19 cellular contexts compared by ENCODE assay signal in genomic region chr19:4025317-4025716, GRCh38. TPM values are rescaled to one million over a fixed set of nuclear protein-coding genes. Genes with fewer than 3 reads are reported as not detected.
DNase-seq lines count a peak whose midpoint lies in the region; ATAC-seq, FAIRE-seq and TF ChIP-seq lines count a peak whose summit lies in the region.
"Had no signal": no experiment of that assay in that cellular context is flagged by ENCODE, and none has a peak within 500 bp of the region (broad histone marks: within the 10 kb centered on the region; RNA-seq: fewer than 3 reads in every experiment).

No MANE protein-coding gene starts in this region.

- no peak for TF ChIP-seq EP300 in esophagus muscularis mucosa (IDR thresholded peaks at IDR 0.05)

- no peak overlapping the region for H3K4me3 Mint-ChIP-seq in T-helper 17 cell
- H3K4me3 Mint-ChIP-seq in glutamatergic neuron (ENCODE audit: unreplicated experiment): no peak overlapping the region
- H3K4me3 Mint-ChIP-seq in WTC11: no peak overlapping the region
- H3K4me3 Mint-ChIP-seq: CD4-positive, alpha-beta memory T cell; GM23338; H9 had no signal

- no peak for TF ChIP-seq POLR2A in esophagus muscularis mucosa (IDR thresholded peaks at IDR 0.05; ENCODE audit: low read depth)

- H3K9me3 Mint-ChIP-seq in glutamatergic neuron (ENCODE audit: unreplicated experiment) (peaks cover under 1% of the 10 kb centered on the region), WTC11 (no peaks in the 10 kb centered on the region)
- H3K9me3 Mint-ChIP-seq: GM23338, H9 had no signal

- H3K4me3 ChIP-seq in GM06990 (replicated peaks; ENCODE audit: low read depth, low read length): no peak overlapping the region
- no peak overlapping the region for H3K4me3 ChIP-seq in kidney (ENCODE audit: low read length in 2 of 2)
- H3K4me3 ChIP-seq in osteoblast (ENCODE audit: insufficient read depth, low read length): no peak overlapping the region
- H3K4me3 ChIP-seq in esophagus muscularis mucosa: no peak overlapping the region
- H3K4me3 ChIP-seq: GM23338 had no signal

- H3K27me3 ChIP-seq in GM06990 (replicated peaks; ENCODE audit: control insufficient read depth, insufficient read depth, low read length) (no peaks in the 10 kb centered on the region), osteoblast (ENCODE audit: insufficient read depth, low read length) (no peaks in the 10 kb centered on the region), esophagus muscularis mucosa (no peaks in the 10 kb centered on the region)

- H3K4me2 ChIP-seq in osteoblast (ENCODE audit: insufficient read depth, low read length): no peak overlapping the region
- H3K4me2 ChIP-seq: GM23338 had no signal

- peaks cover 0 to 5% of the 10 kb centered on the region in 2 donors for H3K4me1 ChIP-seq in kidney (ENCODE audit: control insufficient read depth in 1 of 2, insufficient read depth in 1 of 2, low read depth in 1 of 2, low read length in 2 of 2)
- no peaks in the 10 kb centered on the region for H3K4me1 ChIP-seq in osteoblast (ENCODE audit: insufficient read depth, low read length)
- peaks cover 3 to 22% (median 4%) of the 10 kb centered on the region in 4 donors for H3K4me1 ChIP-seq in esophagus muscularis mucosa

- no peak for ATAC-seq in T-helper 17 cell
- no peak for ATAC-seq in WTC11
- ATAC-seq: GM23338, HCT116 had no signal

- POLR2A ChIA-PET in WTC11 (lab: Charles Lee): no interaction called here

- H3K36me3 Mint-ChIP-seq in T-helper 17 cell (ENCODE audit: low read depth) (no peaks in the 10 kb centered on the region), glutamatergic neuron (ENCODE audit: unreplicated experiment) (no peaks in the 10 kb centered on the region), WTC11 (peaks cover 29% of the 10 kb centered on the region)

- in situ Hi-C loops in GM13977 (cut with MboI; ENCODE audit: low pct_unique_long_range_greater_than_20kb, low sequenced_read_pairs, unreplicated experiment): no loop called here

- TF ChIP-seq CTCF in GM06990 (IDR thresholded peaks at IDR 0.05; ENCODE audit: insufficient read depth, low read length, poor library complexity, severe bottlenecking) (no peak), kidney (IDR thresholded peaks at IDR 0.05; ENCODE audit: borderline replicate concordance, extremely low read depth, insufficient read depth) (no peak), osteoblast (IDR thresholded peaks at IDR 0.05; ENCODE audit: extremely low read depth, low read depth, low read length) (no peak), esophagus muscularis mucosa (IDR thresholded peaks at IDR 0.05) (no peak), glutamatergic neuron (IDR thresholded peaks at IDR 0.05; ENCODE audit: partially characterized antibody, unreplicated experiment) (no peak), GM13977 (IDR thresholded peaks at IDR 0.05; ENCODE audit: extremely low read depth, insufficient read depth, missing control alignments) (no peak), WTC11 (IDR thresholded peaks at IDR 0.05) (no peak)

- no peaks in the 10 kb centered on the region for H3K27me3 Mint-ChIP-seq in T-helper 17 cell
- H3K27me3 Mint-ChIP-seq in glutamatergic neuron (ENCODE audit: unreplicated experiment): peaks cover 2% of the 10 kb centered on the region
- H3K27me3 Mint-ChIP-seq in WTC11 (ENCODE audit: low read depth): no peaks in the 10 kb centered on the region
- H3K27me3 Mint-ChIP-seq: CD4-positive, alpha-beta memory T cell had no signal

- CTCF ChIA-PET in WTC11 (lab: Charles Lee): interaction anchor here (0.6 kb wide), 1 partner anchor 104 kb away, joined by 3 read pairs; no protein-coding TSS in a partner anchor

- no peak overlapping the region for H3K9ac ChIP-seq in kidney (ENCODE audit: low read length in 2 of 2)

- H3K36me3 ChIP-seq in GM06990 (ENCODE audit: control insufficient read depth, insufficient read depth, low read length) (peaks cover 16% of the 10 kb centered on the region), kidney (ENCODE audit: control insufficient read depth in 1 of 2, insufficient read depth in 2 of 2, low read length in 2 of 2) (peaks cover 0 to 3% of the 10 kb centered on the region in 2 donors), osteoblast (ENCODE audit: insufficient read depth, low read length) (peaks cover 9% of the 10 kb centered on the region), esophagus muscularis mucosa (peaks cover 34 to 68% (median 53%) of the 10 kb centered on the region in 4 donors)

- peaks cover 9% of the 10 kb centered on the region for H4K20me1 ChIP-seq in osteoblast (ENCODE audit: insufficient read depth, low read length)

- 62% methylated on average over 5 of the region's 11 CpGs for WGBS in esophagus muscularis mucosa

- intact Hi-C loops in kidney (cut with DNase I) (no loop called here), esophagus muscularis mucosa (cut with DNase I) (no loop called here)

- H3K27ac Mint-ChIP-seq in T-helper 17 cell: peak overlapping the region; percentile 51
- H3K27ac Mint-ChIP-seq in glutamatergic neuron (ENCODE audit: unreplicated experiment): no peak overlapping the region
- H3K27ac Mint-ChIP-seq in WTC11: no peak overlapping the region
- H3K27ac Mint-ChIP-seq: CD4-positive, alpha-beta memory T cell; GM23338; H9 had no signal

- peaks cover 30% of the 10 kb centered on the region for H3K79me2 ChIP-seq in osteoblast (ENCODE audit: insufficient read depth, low read length)

- no peak overlapping the region for H2AFZ ChIP-seq in osteoblast (ENCODE audit: low read length)
- H2AFZ ChIP-seq: GM23338 had no signal

- no peak overlapping the region for H3K27ac ChIP-seq in kidney (ENCODE audit: low read depth in 2 of 2, low read length in 2 of 2)
- H3K27ac ChIP-seq in osteoblast (ENCODE audit: low read depth, low read length): no peak overlapping the region
- H3K27ac ChIP-seq in esophagus muscularis mucosa (replicated peaks in 1 of 4): no peak overlapping the region

- H3K9me3 ChIP-seq in T-helper 17 cell (ENCODE audit: control insufficient read depth, low read length, poor library complexity, severe bottlenecking) (no peaks in the 10 kb centered on the region), kidney (ENCODE audit: control insufficient read depth in 1 of 2, low read length in 2 of 2) (no peaks in the 10 kb centered on the region), osteoblast (ENCODE audit: low read depth, low read length) (no peaks in the 10 kb centered on the region), esophagus muscularis mucosa (no peaks in the 10 kb centered on the region)

- peaks cover 2% of the 10 kb centered on the region for H3K4me1 Mint-ChIP-seq in T-helper 17 cell
- peaks cover 1% of the 10 kb centered on the region for H3K4me1 Mint-ChIP-seq in glutamatergic neuron (ENCODE audit: low read depth, unreplicated experiment)
- H3K4me1 Mint-ChIP-seq in WTC11: no peaks in the 10 kb centered on the region
- H3K4me1 Mint-ChIP-seq: GM23338, H9 had no signal

- FAIRE-seq in kidney (lab: Jason Lieb, UNC): no peak
- FAIRE-seq: GM12892 had no signal

- DNase-seq in GM06990 (ENCODE audit: extremely low read depth, insufficient read length) (peak; percentile 4), T-helper 17 cell (no peak), kidney (peak; percentile 62), osteoblast (ENCODE audit: insufficient read length, low spot score, missing footprints) (peak; percentile 83), esophagus muscularis mucosa (ENCODE audit: extremely low spot score) (no peak), glutamatergic neuron (no peak), GM13977 (ENCODE audit: low spot score) (no peak), WTC11 (ENCODE audit: low spot score) (no peak)
- DNase-seq: C1 segment of cervical spinal cord; Calu3; CD4-positive, alpha-beta memory T cell; COR-L47; DMS53; DMS79 treated with DMSO at 0.1 percent for 48 hours; GF-D8; H9 had no signal

TF ChIP-seq in WTC11, 78 proteins besides CTCF, POLR2A, EP300 and RAD21 (continues in another document):
- TF ChIP-seq, protein P1, sequence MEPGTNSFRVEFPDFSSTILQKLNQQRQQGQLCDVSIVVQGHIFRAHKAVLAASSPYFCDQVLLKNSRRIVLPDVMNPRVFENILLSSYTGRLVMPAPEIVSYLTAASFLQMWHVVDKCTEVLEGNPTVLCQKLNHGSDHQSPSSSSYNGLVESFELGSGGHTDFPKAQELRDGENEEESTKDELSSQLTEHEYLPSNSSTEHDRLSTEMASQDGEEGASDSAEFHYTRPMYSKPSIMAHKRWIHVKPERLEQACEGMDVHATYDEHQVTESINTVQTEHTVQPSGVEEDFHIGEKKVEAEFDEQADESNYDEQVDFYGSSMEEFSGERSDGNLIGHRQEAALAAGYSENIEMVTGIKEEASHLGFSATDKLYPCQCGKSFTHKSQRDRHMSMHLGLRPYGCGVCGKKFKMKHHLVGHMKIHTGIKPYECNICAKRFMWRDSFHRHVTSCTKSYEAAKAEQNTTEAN (CRISPR knock-in tag; IDR thresholded peaks at IDR 0.05): no peak
- TF ChIP-seq PRRX2 (CRISPR knock-in tag; IDR thresholded peaks at IDR 0.05) (no peak), ZNF416 (CRISPR knock-in tag; IDR thresholded peaks at IDR 0.05) (no peak), RELA (CRISPR knock-in tag; IDR thresholded peaks at IDR 0.05; ENCODE audit: borderline replicate concordance) (no peak)

RNA-seq across cellular contexts. Expression of gene PIAS4, which starts 17.8 kb away (rescaled TPM):
- total RNA-seq in T-helper 17 cell (10 to 100 TPM; 20.8 to 22.7 TPM), kidney (25.0 TPM), osteoblast (14.7 and 21.4 TPM in 2 replicates), esophagus muscularis mucosa (10 to 100 TPM; 16.6 to 34.1 (median 24.8) TPM), glutamatergic neuron (ENCODE audit: unreplicated experiment) (95.8 TPM), WTC11 (2021) (45.5 to 46.0 TPM (median 45.9 TPM) in 3 replicates)
- polyA plus RNA-seq in kidney (ENCODE audit: insufficient read depth, low read depth, low replicate concordance): 9.8 TPM

RNA-seq across cellular contexts. Expression of gene EEF2, which starts 40.1 kb away (rescaled TPM):
- total RNA-seq in T-helper 17 cell: 1,000 to 10,000 TPM; 2,788 to 2,859 TPM
- 1,813 TPM for total RNA-seq in kidney
- polyA plus RNA-seq in kidney (ENCODE audit: insufficient read depth, low read depth, low replicate concordance): 1,520 TPM
- total RNA-seq in osteoblast: 2,656 and 2,968 TPM in 2 replicates
- 1,000 to 10,000 TPM; 2,280 to 3,286 (median 2,635) TPM for total RNA-seq in esophagus muscularis mucosa
- 2,255 TPM for total RNA-seq in glutamatergic neuron (ENCODE audit: unreplicated experiment)
- 3,572 to 3,864 TPM (median 3,852 TPM) in 3 replicates for total RNA-seq in WTC11 (2021)

RNA-seq across cellular contexts. Expression of gene ZBTB7A, which starts 41.4 kb away (rescaled TPM):
- total RNA-seq in T-helper 17 cell (10 to 100 TPM; 47.3 to 51.1 TPM), kidney (53.2 TPM), osteoblast (38.6 and 42.7 TPM in 2 replicates), esophagus muscularis mucosa (100 to 1,000 TPM in 2 of 4 donors, 10 to 100 TPM in 2; 71.9 to 137 (median 114) TPM), glutamatergic neuron (ENCODE audit: unreplicated experiment) (21.8 TPM), WTC11 (2021) (22.8 to 27.9 TPM (median 24.6 TPM) in 3 replicates)
- polyA plus RNA-seq in kidney (ENCODE audit: insufficient read depth, low read depth, low replicate concordance): 8.9 TPM

RNA-seq across cellular contexts. Expression of gene DAPK3, which starts 54.4 kb away (rescaled TPM):
- 10 to 100 TPM; 28.7 to 31.3 TPM for total RNA-seq in T-helper 17 cell
- total RNA-seq in kidney: 54.6 TPM
- polyA plus RNA-seq in kidney (ENCODE audit: insufficient read depth, low read depth, low replicate concordance): 30.6 TPM
- 122 and 131 TPM in 2 replicates for total RNA-seq in osteoblast
- 100 to 1,000 TPM; 140 to 226 (median 212) TPM for total RNA-seq in esophagus muscularis mucosa
- total RNA-seq in glutamatergic neuron (ENCODE audit: unreplicated experiment): 221 TPM
- 61.5 to 73.5 TPM (median 68.4 TPM) in 3 replicates for total RNA-seq in WTC11 (2021)

Comparison
In these comparisons a context has a peak if more than half of its experiments do, and no peak if none do; other contexts are left out.
1. DNase-seq: peak in GM06990 (single experiment), kidney (single experiment) and osteoblast (single experiment); none in T-helper 17 cell (0 of 3), esophagus muscularis mucosa (single experiment), glutamatergic neuron (single experiment), GM13977 (single experiment) and WTC11 (single experiment).